In genomic region chr3:170038434-170039110, GRCh38 we compare ENCODE assay signal across 8 cellular contexts.
DNase-seq lines count a peak whose midpoint lies in the region; ATAC-seq and TF ChIP-seq lines count a peak whose summit lies in the region.

No MANE protein-coding gene starts in this region.

- ATAC-seq in HG03139 (IDR thresholded peaks at IDR 0.05; ENCODE audit: unreplicated experiment) (peak; percentile 6), SK-N-SH treated with all-trans-retinoic acid at 6 μM for 48 hours (peak; percentile 18)

- DNase-seq in NCI-H524 (lab: John Stamatoyannopoulos, UW) (peak; percentile 17 to 54), NCI-H524 treated with DMSO at 0.1 percent for 48 hours (lab: John Stamatoyannopoulos, UW) (no peak), astrocyte of the hippocampus (ENCODE audit: low read depth, low spot score) (peak; percentile 9), iPS-NIHi7 (ENCODE audit: extremely low spot score) (peak; percentile 57), GM19240 (ENCODE audit: insufficient read length, low spot score) (no peak)
- DNase-seq in stimulated activated CD8-positive, alpha-beta memory T cell treated with anti-CD3 and anti-CD28 coated beads, Interleukin-4, amount 100 ng/mL, for 48 hours: peak; percentile 36

TF ChIP-seq in SK-N-SH treated with all-trans-retinoic acid at 6 μM for 48 hours, 23 proteins besides CTCF, POLR2A, EP300 and RAD21:
- TF ChIP-seq SNAI2 (CRISPR knock-in tag; IDR thresholded peaks at IDR 0.05): no peak
- TF ChIP-seq ARNTL (CRISPR knock-in tag; IDR thresholded peaks at IDR 0.05; ENCODE audit: borderline replicate concordance, low read depth): no peak
- no peak for TF ChIP-seq PPARA (CRISPR knock-in tag; IDR thresholded peaks at IDR 0.05; ENCODE audit: borderline replicate concordance)
- TF ChIP-seq ZNF8 (CRISPR knock-in tag; IDR thresholded peaks at IDR 0.05): no peak
- no peak for TF ChIP-seq ISL1 (CRISPR knock-in tag; IDR thresholded peaks at IDR 0.05)
- TF ChIP-seq BACH2 (CRISPR knock-in tag; IDR thresholded peaks at IDR 0.05; ENCODE audit: borderline replicate concordance): no peak

Comparison
In these comparisons a context has a peak if more than half of its experiments do, and no peak if none do; other contexts are left out.
1. DNase-seq: peak in NCI-H524 (2 of 2), astrocyte of the hippocampus (single experiment), iPS-NIHi7 (single experiment) and stimulated activated CD8-positive, alpha-beta memory T cell treated with anti-CD3 and anti-CD28 coated beads, Interleukin-4, amount 100 ng/mL, for 48 hours (single experiment); none in NCI-H524 treated with DMSO at 0.1 percent for 48 hours (single experiment) and GM19240 (single experiment).